19 cellular contexts compared by ENCODE assay signal in the genomic region with DNA sequence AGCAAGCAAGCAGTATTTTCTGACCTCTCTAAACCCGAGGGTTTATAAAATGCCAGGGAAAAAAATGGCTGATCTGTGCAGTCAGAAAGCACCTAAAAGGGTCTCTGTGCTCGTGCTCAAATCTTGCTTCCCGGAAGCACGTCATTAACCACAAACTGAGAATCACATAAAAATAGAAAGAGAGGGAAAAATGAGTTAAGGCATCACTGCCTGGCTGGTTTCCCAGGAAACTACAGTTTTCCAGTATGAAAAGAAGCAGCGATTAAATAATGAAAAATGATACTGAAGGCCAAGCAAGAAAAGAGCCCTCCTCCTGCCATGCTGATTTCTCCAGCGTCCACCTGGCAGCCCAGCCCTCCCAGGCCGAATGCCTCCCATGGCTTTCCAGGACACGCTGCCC.
"Had no signal": no experiment of that assay in that cellular context is flagged by ENCODE, and none has a peak within 500 bp of the region (broad histone marks: within the 10 kb centered on the region; RNA-seq: fewer than 3 reads in every experiment).

No MANE protein-coding gene starts in this region.

- H3K9me3 ChIP-seq: esophagus squamous epithelium had no signal

- H3K36me3 ChIP-seq: brain microvascular endothelial cell, tibial artery had no signal

- H3K4me1 Mint-ChIP-seq: activated CD4-positive, alpha-beta T cell treated with anti-CD3 and anti-CD28 coated beads, Interleukin-2, amount 10 ng/mL, durations not matched to agents 24 days and 14 days; central memory CD8-positive, alpha-beta T cell had no signal

- DNase-seq: activated CD4-positive, alpha-beta T cell treated with anti-CD3 and anti-CD28 coated beads, Interleukin-2, amount 10 ng/mL, durations not matched to agents 24 days and 14 days; activated CD4-positive, CD25-positive, alpha-beta regulatory T cell; activated CD8-positive, alpha-beta memory T cell treated with anti-CD3 and anti-CD28 coated beads, Interleukin-2, amount 50 U/mL, for 4 hours; activated CD8-positive, alpha-beta T cell treated with anti-CD3 and anti-CD28 coated beads, Interleukin-2, amount 10 ng/mL, durations not matched to agents 7 days and 5 days; activated effector memory CD4-positive, alpha-beta T cell treated with anti-CD3 and anti-CD28 coated beads, Interleukin-2, amount 50 U/mL, for 16 hours; activated T-cell treated with anti-CD3 and anti-CD28 coated beads, Interleukin-2, amount 50 U/mL, for 48 hours; brain microvascular endothelial cell; esophagus squamous epithelium; foreskin keratinocyte; glutamatergic neuron; hypothalamus; stimulated activated CD4-positive, alpha-beta T cell treated with anti-CD3 and anti-CD28 coated beads, Interleukin-12 subunit alpha, Interleukin-12 subunit beta, amount 100 ng/mL, for 4 hours; tibial artery had no signal

- H3K4me1 ChIP-seq: esophagus squamous epithelium, foreskin keratinocyte, tibial artery had no signal

- ATAC-seq: activated CD8-positive, alpha-beta T cell treated with anti-CD3 and anti-CD28 coated beads, Interleukin-2, amount 10 ng/mL, durations not matched to agents 7 days and 5 days; activated naive CD4-positive, alpha-beta T cell treated with anti-CD3 and anti-CD28 coated beads, Interleukin-2, amount 50 U/mL, for 72 hours; foreskin keratinocyte; stimulated activated memory B cell treated with anti-CD40 and anti-IgM and Interleukin-4, amounts not matched to agents 10 μg/mL and 1 μg/mL and 100 μg/mL, for 72 hours had no signal

- H3K27me3 ChIP-seq: brain microvascular endothelial cell, foreskin keratinocyte had no signal

- H3K27ac Mint-ChIP-seq: activated CD4-positive, alpha-beta T cell treated with anti-CD3 and anti-CD28 coated beads, Interleukin-2, amount 10 ng/mL, durations not matched to agents 24 days and 14 days; activated CD8-positive, alpha-beta T cell treated with anti-CD3 and anti-CD28 coated beads, Interleukin-2, amount 10 ng/mL, durations not matched to agents 7 days and 5 days; activated naive CD4-positive, alpha-beta T cell treated with anti-CD3 and anti-CD28 coated beads, Interleukin-2, amount 50 U/mL, for 72 hours; stimulated activated memory B cell treated with anti-CD40 and anti-IgM and Interleukin-4, amounts not matched to agents 10 μg/mL and 1 μg/mL and 100 μg/mL, for 72 hours; T-helper 2 cell treated with Interferon-gamma antibody and Interleukin-4, amounts not matched to agents 5 μg/mL and 100 μg/mL, for 36 hours had no signal

- H3K36me3 Mint-ChIP-seq: activated naive CD4-positive, alpha-beta T cell treated with anti-CD3 and anti-CD28 coated beads, Interleukin-2, amount 50 U/mL, for 72 hours; stimulated activated memory B cell treated with anti-CD40 and anti-IgM and Interleukin-4, amounts not matched to agents 10 μg/mL and 1 μg/mL and 100 μg/mL, for 72 hours had no signal

- H3K4me3 Mint-ChIP-seq: activated CD4-positive, alpha-beta T cell treated with anti-CD3 and anti-CD28 coated beads, Interleukin-2, amount 10 ng/mL, durations not matched to agents 24 days and 14 days; activated CD8-positive, alpha-beta T cell treated with anti-CD3 and anti-CD28 coated beads, Interleukin-2, amount 10 ng/mL, durations not matched to agents 7 days and 5 days; central memory CD8-positive, alpha-beta T cell; nephron; stimulated activated memory B cell treated with anti-CD40 and anti-IgM and Interleukin-4, amounts not matched to agents 10 μg/mL and 1 μg/mL and 100 μg/mL, for 72 hours; T-helper 2 cell treated with Interferon-gamma antibody and Interleukin-4, amounts not matched to agents 5 μg/mL and 100 μg/mL, for 36 hours had no signal

- H3K27ac ChIP-seq: brain microvascular endothelial cell, coronary artery, esophagus squamous epithelium, foreskin keratinocyte, tibial artery had no signal

- H3K9me3 Mint-ChIP-seq: activated CD4-positive, alpha-beta T cell treated with anti-CD3 and anti-CD28 coated beads, Interleukin-2, amount 10 ng/mL, durations not matched to agents 24 days and 14 days; activated naive CD4-positive, alpha-beta T cell treated with anti-CD3 and anti-CD28 coated beads, Interleukin-2, amount 50 U/mL, for 72 hours; central memory CD8-positive, alpha-beta T cell; nephron; T-helper 2 cell treated with Interferon-gamma antibody and Interleukin-4, amounts not matched to agents 5 μg/mL and 100 μg/mL, for 36 hours had no signal

- H3K4me3 ChIP-seq: coronary artery, esophagus squamous epithelium, tibial artery had no signal
